In the genomic region with DNA sequence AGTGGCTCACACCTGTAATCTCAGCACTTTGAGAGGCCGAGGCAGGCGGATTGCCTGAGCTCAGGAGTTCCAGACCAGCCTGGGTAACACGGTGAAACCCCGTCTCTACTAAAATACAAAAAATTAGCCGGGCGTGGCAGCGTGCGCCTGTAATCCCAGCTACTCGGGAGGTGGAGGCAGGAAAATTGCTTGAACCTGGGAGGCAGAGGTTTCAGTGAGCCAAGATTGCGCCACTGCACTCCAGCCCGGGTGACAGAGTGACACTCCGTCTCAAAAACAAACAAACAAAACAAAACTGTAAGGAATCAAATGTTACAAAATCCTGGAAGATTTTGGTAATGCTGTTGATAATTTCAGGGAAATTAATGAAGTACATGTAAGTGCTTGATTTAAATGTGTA, we compare ENCODE assay signal across 8 cellular contexts. TPM values are rescaled to one million over a fixed set of nuclear protein-coding genes. Genes with fewer than 3 reads are reported as not detected.
DNase-seq lines count a peak whose midpoint lies in the region; ATAC-seq, FAIRE-seq and TF ChIP-seq lines count a peak whose summit lies in the region.
"Not testable (repeated sequence)": the region's sequence is repeated elsewhere in the genome, so short reads cannot be mapped to it uniquely, and the experiment has no call there.

No MANE protein-coding gene starts in this region.

- CTCF ChIA-PET in K562 (lab: Yijun Ruan, JAX; ENCODE audit: low intra/inter-chr PET ratio): not testable (repeated sequence)

- H3K4me2 ChIP-seq in K562 (ENCODE audit: insufficient read depth, low read length) (peak overlapping the region; percentile 83), fibroblast of lung (ENCODE audit: extremely low read depth, insufficient read depth, low read length) (peak overlapping the region; percentile 87)

- not testable (repeated sequence) for H3K9me3 ChIP-seq in K562 (replicated peaks; ENCODE audit: control insufficient read depth, insufficient read depth, low read depth, low read length); fibroblast of lung (ENCODE audit: control insufficient read depth, insufficient read depth, low read depth, low read length); lower lobe of right lung; prostate gland; upper lobe of left lung

- H3K4me3 ChIP-seq in GM12864 (ENCODE audit: low read depth, low read length) (peak overlapping the region; percentile 77), WI38 (ENCODE audit: low read depth, low read length) (peak overlapping the region; percentile 87), K562 (peak overlapping the region; percentile 78), fibroblast of lung (replicated peaks in 1 of 4; ENCODE audit: control extremely low read depth in 1 of 4, insufficient read depth in 1 of 4, low read depth in 3 of 4, low read length in 4 of 4) (peak overlapping the region; percentile 58 to 80 (median 68)), lower lobe of right lung (peak overlapping the region; percentile 73), prostate gland (peak overlapping the region; percentile 44), upper lobe of left lung (peak overlapping the region; percentile 50 to 79 (median 70))

- DNase-seq in GM12864 (ENCODE audit: low read depth); K562 (ENCODE audit: extremely low read depth in 1 of 4, low spot score in 3 of 4); fibroblast of lung (ENCODE audit: low read depth in 2 of 2); prostate gland (ENCODE audit: low spot score); upper lobe of left lung: not testable (repeated sequence)
- peak; percentile 20 for DNase-seq in lower lobe of right lung

- H2AFZ ChIP-seq in K562 (ENCODE audit: low read depth, low read length) (peak overlapping the region; percentile 84), fibroblast of lung (ENCODE audit: low read length) (peak overlapping the region; percentile 48)

- not testable (repeated sequence) for FAIRE-seq in K562 (lab: Jason Lieb, UNC)

- intact Hi-C loops in K562 (cut with micrococcal nuclease); lower lobe of right lung (cut with DNase I); prostate gland (cut with DNase I): not testable (repeated sequence)

- peaks cover 5 to 21% of the 10 kb centered on the region in 2 experiments; a peak in 4 of 5 replicates for H3K4me1 ChIP-seq in K562 (replicated peaks in 1 of 2; ENCODE audit: control insufficient read depth in 2 of 2, insufficient read depth in 2 of 2, low read length in 2 of 2)
- not testable (repeated sequence) for H3K4me1 ChIP-seq in fibroblast of lung (ENCODE audit: control insufficient read depth, extremely low read depth, insufficient read depth, low read length); prostate gland (replicated peaks)
- H3K4me1 ChIP-seq in lower lobe of right lung: peaks cover 13% of the 10 kb centered on the region
- H3K4me1 ChIP-seq in upper lobe of left lung: peaks cover 10 to 32% (median 19%) of the 10 kb centered on the region in 4 donors

- BruUV-seq in K562 (replicated peaks; lab: Mats Ljungman, UMichigan): TSS peak; percentile 65

- TF ChIP-seq CTCF in GM12864 (IDR thresholded peaks at IDR 0.05; ENCODE audit: low read depth, low read length, missing control alignments); WI38 (IDR thresholded peaks at IDR 0.05; ENCODE audit: low read depth, low read length); K562 (IDR thresholded peaks at IDR 0.05 in 2 of 3, conservative IDR thresholded peaks at IDR 0.05 in 1 of 3; ENCODE audit: insufficient read depth in 2 of 3, low read depth in 1 of 3, low read length in 3 of 3); fibroblast of lung (conservative IDR thresholded peaks at IDR 0.05 in 1 of 2, IDR thresholded peaks at IDR 0.05 in 1 of 2; ENCODE audit: low read depth in 1 of 2, low read length in 2 of 2); lower lobe of right lung (IDR thresholded peaks at IDR 0.05); prostate gland (IDR thresholded peaks at IDR 0.05); upper lobe of left lung (IDR thresholded peaks at IDR 0.05): not testable (repeated sequence)

- TF ChIP-seq RAD21 in Ishikawa (IDR thresholded peaks at IDR 0.05; ENCODE audit: low read depth); K562 (CRISPR knock-in tag; conservative IDR thresholded peaks at IDR 0.05 in 1 of 2, IDR thresholded peaks at IDR 0.05 in 1 of 2): not testable (repeated sequence)

- not testable (repeated sequence) for ATAC-seq in K562; lower lobe of right lung; upper lobe of left lung (ENCODE audit: low FRiP score in 2 of 2)

- not testable (repeated sequence) for TF ChIP-seq EP300 in Ishikawa (IDR thresholded peaks at IDR 0.05; ENCODE audit: borderline replicate concordance); K562 (IDR thresholded peaks at IDR 0.05; ENCODE audit: low read length); upper lobe of left lung (IDR thresholded peaks at IDR 0.05)

- not testable (repeated sequence) for H3K9me1 ChIP-seq in K562 (ENCODE audit: control insufficient read depth, insufficient read depth, low read length)

- H3K79me2 ChIP-seq in K562 (ENCODE audit: control insufficient read depth, insufficient read depth, low read length); fibroblast of lung (ENCODE audit: control insufficient read depth, insufficient read depth, low read length): not testable (repeated sequence)

- in situ Hi-C loops in K562 (cut with MboI): not testable (repeated sequence)

- H4K20me1 ChIP-seq in K562 (replicated peaks; ENCODE audit: control insufficient read depth, insufficient read depth, low read length); fibroblast of lung (ENCODE audit: control insufficient read depth, extremely low read depth, insufficient read depth, low read length): not testable (repeated sequence)

- H3K27ac ChIP-seq in K562 (ENCODE audit: extremely low read depth, low read depth, low read length); fibroblast of lung (ENCODE audit: insufficient read depth, low read length); prostate gland: not testable (repeated sequence)
- H3K27ac ChIP-seq in lower lobe of right lung (peak overlapping the region; percentile 82), upper lobe of left lung (peak overlapping the region in 2 of 4 donors; percentile 62 to 85)

- H3K36me3 ChIP-seq in K562 (ENCODE audit: control insufficient read depth, insufficient read depth, low read length); fibroblast of lung (ENCODE audit: control insufficient read depth, insufficient read depth, low read length); lower lobe of right lung; prostate gland: not testable (repeated sequence)
- peaks cover 0 to 11% (median 0%) of the 10 kb centered on the region in 4 donors for H3K36me3 ChIP-seq in upper lobe of left lung

- POLR2A ChIA-PET in K562 (lab: Yijun Ruan, JAX): interaction anchor here (0.6 to 3.6 kb wide), 6 partner anchors 11 to 136 kb away, joined by 3 to 20 read pairs (median 4); partner anchors contain the start of gene ZNF497

- H3K27me3 ChIP-seq in K562 (ENCODE audit: control insufficient read depth in 2 of 2, insufficient read depth in 2 of 2, low read length in 2 of 2); fibroblast of lung (ENCODE audit: control insufficient read depth, insufficient read depth, low read length); prostate gland (replicated peaks; ENCODE audit: insufficient read depth): not testable (repeated sequence)
- H3K27me3 ChIP-seq in lower lobe of right lung (ENCODE audit: low read depth) (peaks cover 34% of the 10 kb centered on the region), upper lobe of left lung (peaks cover 0 to 15% (median 2%) of the 10 kb centered on the region in 4 donors)

- H3K9ac ChIP-seq in K562 (ENCODE audit: insufficient read depth in 1 of 2, low read depth in 2 of 2, low read length in 2 of 2): peak overlapping the region; percentile 59 to 96; a peak in 3 of 4 replicates
- H3K9ac ChIP-seq in fibroblast of lung (ENCODE audit: insufficient read depth, low read length): not testable (repeated sequence)

- 1% methylated on average over 12 of the region's 12 CpGs for WGBS in K562 (ENCODE audit: insufficient coverage, low coverage, missing lambda C conversion rate)
- WGBS in prostate gland: 25% methylated on average over 12 of the region's 12 CpGs
- 17 to 20% methylated on average over 12 of the region's 12 CpGs for WGBS in upper lobe of left lung, 2 donors

- not testable (repeated sequence) for TF ChIP-seq POLR2A in K562 (conservative IDR thresholded peaks at IDR 0.05); prostate gland (IDR thresholded peaks at IDR 0.05); upper lobe of left lung (IDR thresholded peaks at IDR 0.05)

RNA-seq across cellular contexts. Expression of gene A1BG, which starts 5.2 kb away (rescaled TPM):
- 2.7 and 6.5 TPM in 2 replicates for total RNA-seq in K562 (2011; cell fraction: chromatin; rRNA removed; ENCODE audit: low replicate concordance)
- total RNA-seq in K562 (2011; cell fraction: nucleolus; rRNA removed): 3.0 and 4.8 TPM in 2 replicates
- 4.9 and 5.3 TPM in 2 replicates for total RNA-seq in K562 (2011; cell fraction: nucleoplasm; rRNA removed)
- total RNA-seq in K562 (2014; rRNA removed) (19.8 and 24.6 TPM in 2 replicates), K562 (2014; rRNA removed; fragmentation: Illumina TruSeq; extraction: Trizol) (0.76 and 0.96 TPM in 2 replicates), K562 (2015; rRNA removed; fragmentation: Illumina TruSeq; extraction: Trizol) (3.1 and 3.6 TPM in 2 replicates), K562 (2021) (11.8 and 12.1 TPM in 2 replicates), fibroblast of lung (3.3 and 12.6 TPM in 2 replicates), lower lobe of right lung (14.0 TPM), prostate gland (10 to 100 TPM in 1 of 2 donors, 1 to 10 TPM in 1; 5.6 to 25.6 TPM), upper lobe of left lung (10 to 100 TPM in 5 of 6 donors, 1 to 10 TPM in 1; 8.4 to 26.6 (median 16.4) TPM)
- polyA plus RNA-seq in K562 (2011; rRNA removed) (2.6 and 5.7 TPM in 2 replicates), K562 (2014; fragmentation: Illumina TruSeq; extraction: Trizol) (0.10 and 1.5 TPM in 2 replicates), K562 (2014; fragmentation: Nextera tagmentation; extraction: Ambion mirVana) (1 to 10 TPM; 1.2 to 2.4 TPM), K562 (2014; rRNA removed) (14.0 and 15.9 TPM in 2 replicates), fibroblast of lung (5.0 and 8.3 TPM in 2 replicates)
- 14.5 and 55.0 TPM in 2 replicates for polyA plus RNA-seq in K562 (2011; cell fraction: cytosol; rRNA removed)
- polyA plus RNA-seq in K562 (2011; cell fraction: nucleus; rRNA removed): 4.9 and 5.4 TPM in 2 replicates
- polyA plus RNA-seq in K562 (2012): 12.0 and 15.2 TPM in 2 replicates
- 0.51 and 0.56 TPM in 2 replicates for polyA minus RNA-seq in K562 (2011; rRNA and poly(A)+ RNA removed)
- 0.48 and 3.5 TPM in 2 replicates for polyA minus RNA-seq in K562 (2011; cell fraction: cytosol; rRNA and poly(A)+ RNA removed)
- polyA minus RNA-seq in K562 (2011; cell fraction: nucleus; rRNA and poly(A)+ RNA removed): 1.3 and 1.6 TPM in 2 replicates
- 29.7 and 31.5 TPM in 2 replicates for polyA plus RNA-seq in fibroblast of lung (2012)
- 1.3 and 1.4 TPM in 2 replicates for polyA minus RNA-seq in fibroblast of lung (ENCODE audit: low replicate concordance)

RNA-seq across cellular contexts. Expression of gene ZNF497, which starts 14.5 kb away (rescaled TPM):
- total RNA-seq in K562 (2011; cell fraction: chromatin; rRNA removed; ENCODE audit: low replicate concordance): 4.1 and 7.1 TPM in 2 replicates
- total RNA-seq in K562 (2011; cell fraction: nucleolus; rRNA removed): 3.7 and 6.0 TPM in 2 replicates
- 1.8 and 2.1 TPM in 2 replicates for total RNA-seq in K562 (2011; cell fraction: nucleoplasm; rRNA removed)
- total RNA-seq in K562 (2014; rRNA removed) (0.45 and 0.98 TPM in 2 replicates), K562 (2014; rRNA removed; fragmentation: Illumina TruSeq; extraction: Trizol) (0.22 and 0.29 TPM in 2 replicates), K562 (2015; rRNA removed; fragmentation: Illumina TruSeq; extraction: Trizol) (0.43 and 0.57 TPM in 2 replicates), K562 (2021) (0.89 and 0.96 TPM in 2 replicates), fibroblast of lung (1.5 and 2.5 TPM in 2 replicates), lower lobe of right lung (2.5 TPM), prostate gland (10 to 100 TPM in 1 of 2 donors, 1 to 10 TPM in 1; 6.6 to 11.0 TPM), upper lobe of left lung (10 to 100 TPM in 1 of 6 donors, 1 to 10 TPM in 5; 1.5 to 15.7 (median 4.0) TPM)
- polyA plus RNA-seq in K562 (2011; rRNA removed) (0.96 and 0.98 TPM in 2 replicates), K562 (2014; fragmentation: Illumina TruSeq; extraction: Trizol) (0.24 and 0.36 TPM in 2 replicates), K562 (2014; fragmentation: Nextera tagmentation; extraction: Ambion mirVana) (under 1 TPM in 1 of 2 experiments, not detected in 1; 0.06 TPM), K562 (2014; rRNA removed) (0.56 and 0.63 TPM in 2 replicates), fibroblast of lung (0.03 and 0.05 TPM in 2 replicates)
- polyA plus RNA-seq in K562 (2011; cell fraction: cytosol; rRNA removed): 0.81 and 2.7 TPM in 2 replicates
- polyA plus RNA-seq in K562 (2011; cell fraction: nucleus; rRNA removed): 3.2 and 8.8 TPM in 2 replicates
- 1.0 and 2.0 TPM in 2 replicates for polyA plus RNA-seq in K562 (2012)
- 0.74 and 0.93 TPM in 2 replicates for polyA minus RNA-seq in K562 (2011; rRNA and poly(A)+ RNA removed)
- polyA minus RNA-seq in K562 (2011; cell fraction: cytosol; rRNA and poly(A)+ RNA removed): 0.57 and 0.82 TPM in 2 replicates
- 1.5 and 2.1 TPM in 2 replicates for polyA minus RNA-seq in K562 (2011; cell fraction: nucleus; rRNA and poly(A)+ RNA removed)
- polyA plus RNA-seq in fibroblast of lung (2012): 0.75 and 0.77 TPM in 2 replicates
- not detected in 2 replicates for polyA minus RNA-seq in fibroblast of lung (ENCODE audit: low replicate concordance)

RNA-seq across cellular contexts. Expression of gene ZSCAN22, which starts 21.3 kb away (rescaled TPM):
- 8.8 and 18.4 TPM in 2 replicates for total RNA-seq in K562 (2011; cell fraction: chromatin; rRNA removed; ENCODE audit: low replicate concordance)
- total RNA-seq in K562 (2011; cell fraction: nucleolus; rRNA removed): 11.1 and 14.3 TPM in 2 replicates
- total RNA-seq in K562 (2011; cell fraction: nucleoplasm; rRNA removed): 13.6 and 15.6 TPM in 2 replicates
- total RNA-seq in K562 (2014; rRNA removed) (2.6 and 3.0 TPM in 2 replicates), K562 (2014; rRNA removed; fragmentation: Illumina TruSeq; extraction: Trizol) (3.0 and 3.1 TPM in 2 replicates), K562 (2015; rRNA removed; fragmentation: Illumina TruSeq; extraction: Trizol) (4.0 and 4.1 TPM in 2 replicates), K562 (2021) (5.3 and 5.4 TPM in 2 replicates), fibroblast of lung (2.3 and 3.0 TPM in 2 replicates), lower lobe of right lung (3.6 TPM), prostate gland (1 to 10 TPM; 2.7 to 4.1 TPM), upper lobe of left lung (1 to 10 TPM; 1.8 to 6.3 (median 3.7) TPM)
- polyA plus RNA-seq in K562 (2011; rRNA removed) (4.8 and 5.7 TPM in 2 replicates), K562 (2014; fragmentation: Illumina TruSeq; extraction: Trizol) (3.0 and 3.2 TPM in 2 replicates), K562 (2014; fragmentation: Nextera tagmentation; extraction: Ambion mirVana) (1 to 10 TPM in 1 of 2 experiments, under 1 TPM in 1; 0.98 to 1.9 TPM), K562 (2014; rRNA removed) (2.5 and 2.7 TPM in 2 replicates), fibroblast of lung (2.8 and 3.0 TPM in 2 replicates)
- 6.2 TPM in 2 replicates for polyA plus RNA-seq in K562 (2011; cell fraction: cytosol; rRNA removed)
- polyA plus RNA-seq in K562 (2011; cell fraction: nucleus; rRNA removed): 5.1 and 5.3 TPM in 2 replicates
- polyA plus RNA-seq in K562 (2012): 1.8 and 2.5 TPM in 2 replicates
- 8.5 and 10.1 TPM in 2 replicates for polyA minus RNA-seq in K562 (2011; rRNA and poly(A)+ RNA removed)
- 3.3 and 4.2 TPM in 2 replicates for polyA minus RNA-seq in K562 (2011; cell fraction: cytosol; rRNA and poly(A)+ RNA removed)
- polyA minus RNA-seq in K562 (2011; cell fraction: nucleus; rRNA and poly(A)+ RNA removed): 4.4 and 6.1 TPM in 2 replicates
- polyA plus RNA-seq in fibroblast of lung (2012): 1.4 and 1.6 TPM in 2 replicates
- polyA minus RNA-seq in fibroblast of lung (ENCODE audit: low replicate concordance): 4.4 and 6.1 TPM in 2 replicates

RNA-seq across cellular contexts. Expression of gene ZNF837, which starts 32.8 kb away (rescaled TPM):
- total RNA-seq in K562 (2011; cell fraction: chromatin; rRNA removed; ENCODE audit: low replicate concordance): 1.00 TPM in 1 of 2 replicates, not detected in the other
- total RNA-seq in K562 (2011; cell fraction: nucleolus; rRNA removed): 0.83 and 1.1 TPM in 2 replicates
- 0.31 and 0.37 TPM in 2 replicates for total RNA-seq in K562 (2011; cell fraction: nucleoplasm; rRNA removed)
- 1.8 and 2.1 TPM in 2 replicates for total RNA-seq in K562 (2014; rRNA removed)
- total RNA-seq in K562 (2014; rRNA removed; fragmentation: Illumina TruSeq; extraction: Trizol): not detected in 2 replicates
- total RNA-seq in K562 (2015; rRNA removed; fragmentation: Illumina TruSeq; extraction: Trizol): 0.11 TPM in 2 replicates
- 0.54 and 1.2 TPM in 2 replicates for total RNA-seq in K562 (2021)
- polyA plus RNA-seq in K562 (2011; rRNA removed): 0.21 and 0.28 TPM in 2 replicates
- 0.55 and 3.2 TPM in 2 replicates for polyA plus RNA-seq in K562 (2011; cell fraction: cytosol; rRNA removed)
- polyA plus RNA-seq in K562 (2011; cell fraction: nucleus; rRNA removed): 0.62 and 1.3 TPM in 2 replicates
- polyA plus RNA-seq in K562 (2012): 0.43 and 1.1 TPM in 2 replicates
- 0.10 TPM in 1 of 2 replicates, not detected in the other for polyA plus RNA-seq in K562 (2014; fragmentation: Illumina TruSeq; extraction: Trizol)
- not detected for polyA plus RNA-seq in K562 (2014; fragmentation: Nextera tagmentation; extraction: Ambion mirVana)
- 0.57 and 0.73 TPM in 2 replicates for polyA plus RNA-seq in K562 (2014; rRNA removed)
- polyA minus RNA-seq in K562 (2011; rRNA and poly(A)+ RNA removed): not detected in 2 replicates
- polyA minus RNA-seq in K562 (2011; cell fraction: cytosol; rRNA and poly(A)+ RNA removed): 0.67 and 1.1 TPM in 2 replicates
- 0.44 and 0.54 TPM in 2 replicates for polyA minus RNA-seq in K562 (2011; cell fraction: nucleus; rRNA and poly(A)+ RNA removed)
- 1.5 and 1.8 TPM in 2 replicates for total RNA-seq in fibroblast of lung
- 0.18 and 0.27 TPM in 2 replicates for polyA plus RNA-seq in fibroblast of lung
- 0.90 and 0.92 TPM in 2 replicates for polyA plus RNA-seq in fibroblast of lung (2012)
- polyA minus RNA-seq in fibroblast of lung (ENCODE audit: low replicate concordance): 0.35 TPM in 1 of 2 replicates, not detected in the other
- total RNA-seq in lower lobe of right lung: 1.2 TPM
- 10 to 100 TPM; 12.2 to 15.7 TPM for total RNA-seq in prostate gland
- total RNA-seq in upper lobe of left lung: 1 to 10 TPM; 1.8 to 9.4 (median 3.7) TPM

RNA-seq across cellular contexts. Expression of gene RPS5, which starts 39.0 kb away (rescaled TPM):
- 345 and 934 TPM in 2 replicates for total RNA-seq in K562 (2011; cell fraction: chromatin; rRNA removed; ENCODE audit: low replicate concordance)
- 1,499 and 1,711 TPM in 2 replicates for total RNA-seq in K562 (2011; cell fraction: nucleolus; rRNA removed)
- total RNA-seq in K562 (2011; cell fraction: nucleoplasm; rRNA removed): 1,436 and 2,256 TPM in 2 replicates
- total RNA-seq in K562 (2014; rRNA removed) (3,570 and 3,842 TPM in 2 replicates), K562 (2014; rRNA removed; fragmentation: Illumina TruSeq; extraction: Trizol) (800 and 1,228 TPM in 2 replicates), K562 (2015; rRNA removed; fragmentation: Illumina TruSeq; extraction: Trizol) (1,556 and 1,583 TPM in 2 replicates), K562 (2021) (2,248 and 2,336 TPM in 2 replicates), fibroblast of lung (2,126 and 2,800 TPM in 2 replicates), lower lobe of right lung (770 TPM), prostate gland (1,000 to 10,000 TPM; 1,184 to 2,289 TPM), upper lobe of left lung (1,000 to 10,000 TPM in 1 of 6 donors, 100 to 1,000 TPM in 5; 291 to 1,408 (median 829) TPM)
- polyA plus RNA-seq in K562 (2011; rRNA removed) (3,238 and 3,879 TPM in 2 replicates), K562 (2014; fragmentation: Illumina TruSeq; extraction: Trizol) (1,865 and 2,679 TPM in 2 replicates), K562 (2014; fragmentation: Nextera tagmentation; extraction: Ambion mirVana) (1,000 to 10,000 TPM; 2,484 to 2,751 TPM), K562 (2014; rRNA removed) (3,494 and 3,885 TPM in 2 replicates), fibroblast of lung (1,173 and 1,532 TPM in 2 replicates)
- polyA plus RNA-seq in K562 (2011; cell fraction: cytosol; rRNA removed): 6,312 and 9,379 TPM in 2 replicates
- polyA plus RNA-seq in K562 (2011; cell fraction: nucleus; rRNA removed): 1,727 and 2,219 TPM in 2 replicates
- 2,682 and 3,255 TPM in 2 replicates for polyA plus RNA-seq in K562 (2012)
- 2,086 and 2,630 TPM in 2 replicates for polyA minus RNA-seq in K562 (2011; rRNA and poly(A)+ RNA removed)
- polyA minus RNA-seq in K562 (2011; cell fraction: cytosol; rRNA and poly(A)+ RNA removed): 1,081 and 1,118 TPM in 2 replicates
- 377 and 605 TPM in 2 replicates for polyA minus RNA-seq in K562 (2011; cell fraction: nucleus; rRNA and poly(A)+ RNA removed)
- 1,367 and 1,629 TPM in 2 replicates for polyA plus RNA-seq in fibroblast of lung (2012)
- polyA minus RNA-seq in fibroblast of lung (ENCODE audit: low replicate concordance): 1,823 and 1,849 TPM in 2 replicates
